Comparison of ENCODE assay signal across 13 cellular contexts in genomic region chr17:51128089-51128488, GRCh38. TPM values are rescaled to one million over a fixed set of nuclear protein-coding genes. Genes with fewer than 3 reads are reported as not detected.
DNase-seq lines count a peak whose midpoint lies in the region; ATAC-seq and TF ChIP-seq lines count a peak whose summit lies in the region.
"Had no signal": no experiment of that assay in that cellular context is flagged by ENCODE, and none has a peak within 500 bp of the region (broad histone marks: within the 10 kb centered on the region; RNA-seq: fewer than 3 reads in every experiment).

No MANE protein-coding gene starts in this region.

- peaks cover 6% of the 10 kb centered on the region for H3K4me1 Mint-ChIP-seq in activated CD8-positive, alpha-beta memory T cell treated with anti-CD3 and anti-CD28 coated beads, Interleukin-2, amount 10 ng/mL, durations not matched to agents 7 days and 5 days
- peaks cover 7% of the 10 kb centered on the region for H3K4me1 Mint-ChIP-seq in activated CD8-positive, alpha-beta T cell treated with anti-CD3 and anti-CD28 coated beads, Interleukin-2, amount 10 ng/mL, durations not matched to agents 7 days and 5 days (ENCODE audit: low read depth)
- H3K4me1 Mint-ChIP-seq in naive thymus-derived CD4-positive, alpha-beta T cell, result peaks cover 0 to 4% (median 0%) of the 10 kb centered on the region in 7 donors

- H3K4me3 Mint-ChIP-seq in activated CD8-positive, alpha-beta memory T cell treated with anti-CD3 and anti-CD28 coated beads, Interleukin-2, amount 10 ng/mL, durations not matched to agents 7 days and 5 days, result no peak overlapping the region
- H3K4me3 Mint-ChIP-seq in activated CD8-positive, alpha-beta T cell treated with anti-CD3 and anti-CD28 coated beads, Interleukin-2, amount 10 ng/mL, durations not matched to agents 7 days and 5 days, result no peak overlapping the region
- no peak overlapping the region for H3K4me3 Mint-ChIP-seq in naive thymus-derived CD4-positive, alpha-beta T cell
- H3K4me3 Mint-ChIP-seq: brain had no signal

- H3K4me1 ChIP-seq in naive thymus-derived CD4-positive, alpha-beta T cell (ENCODE audit: control insufficient read depth in 2 of 2, insufficient read depth in 2 of 2, low read length in 2 of 2), result no peaks in the 10 kb centered on the region

- H3K36me3 Mint-ChIP-seq in activated CD8-positive, alpha-beta memory T cell treated with anti-CD3 and anti-CD28 coated beads, Interleukin-2, amount 10 ng/mL, durations not matched to agents 7 days and 5 days, result no peaks in the 10 kb centered on the region
- H3K36me3 Mint-ChIP-seq in activated CD8-positive, alpha-beta T cell treated with anti-CD3 and anti-CD28 coated beads, Interleukin-2, amount 10 ng/mL, durations not matched to agents 7 days and 5 days (ENCODE audit: low read depth), result no peaks in the 10 kb centered on the region
- H3K36me3 Mint-ChIP-seq in naive thymus-derived CD4-positive, alpha-beta T cell, result no peaks in the 10 kb centered on the region
- H3K36me3 Mint-ChIP-seq: brain had no signal

- no peaks in the 10 kb centered on the region for H3K9me3 Mint-ChIP-seq in activated CD8-positive, alpha-beta memory T cell treated with anti-CD3 and anti-CD28 coated beads, Interleukin-2, amount 10 ng/mL, durations not matched to agents 7 days and 5 days (ENCODE audit: low read depth)
- no peaks in the 10 kb centered on the region for H3K9me3 Mint-ChIP-seq in activated CD8-positive, alpha-beta T cell treated with anti-CD3 and anti-CD28 coated beads, Interleukin-2, amount 10 ng/mL, durations not matched to agents 7 days and 5 days (ENCODE audit: insufficient read depth)
- H3K9me3 Mint-ChIP-seq in naive thymus-derived CD4-positive, alpha-beta T cell, result no peaks in the 10 kb centered on the region

- no peaks in the 10 kb centered on the region for H3K27me3 ChIP-seq in naive thymus-derived CD4-positive, alpha-beta T cell (ENCODE audit: control insufficient read depth in 2 of 2, insufficient read depth in 2 of 2, low read length in 2 of 2)
- H3K27me3 ChIP-seq: upper lobe of left lung had no signal

- POLR2A ChIA-PET in HEK293T (lab: Yijun Ruan, JAX), result interaction anchor here (0.6 kb wide), 1 partner anchor 38 kb away, joined by 3 read pairs; the partner anchor contains the start of gene NME2
- POLR2A ChIA-PET in activated CD8-positive, alpha-beta T cell treated with anti-CD3 and anti-CD28 coated beads, Interleukin-2, amount 10 ng/mL, durations not matched to agents 7 days and 5 days (lab: Charles Lee), result no interaction called here
- POLR2A ChIA-PET in naive thymus-derived CD4-positive, alpha-beta T cell (lab: Charles Lee), result no interaction called here

- intact Hi-C loops in naive thymus-derived CD4-positive, alpha-beta T cell (cut with micrococcal nuclease), result no loop called here
- intact Hi-C loops in sciatic nerve (cut with DNase I), result no loop called here

- CTCF ChIA-PET in activated CD8-positive, alpha-beta memory T cell treated with anti-CD3 and anti-CD28 coated beads, Interleukin-2, amount 10 ng/mL, durations not matched to agents 7 days and 5 days (lab: Charles Lee), result interaction anchor here (1.0 to 1.7 kb wide), 2 partner anchors 25 to 127 kb away, joined by 3 to 4 read pairs; partner anchors contain the start of gene NME1
- CTCF ChIA-PET in HEK293T (lab: Yijun Ruan, JAX), result interaction anchor here (0.7 kb wide), 1 partner anchor 36 kb away, joined by 3 read pairs; no protein-coding TSS in a partner anchor
- CTCF ChIA-PET in activated CD8-positive, alpha-beta T cell treated with anti-CD3 and anti-CD28 coated beads, Interleukin-2, amount 10 ng/mL, durations not matched to agents 7 days and 5 days (lab: Charles Lee), result no interaction called here
- CTCF ChIA-PET in naive thymus-derived CD4-positive, alpha-beta T cell (lab: Charles Lee), result no interaction called here

- no peak for DNase-seq in activated CD8-positive, alpha-beta memory T cell treated with anti-CD3 and anti-CD28 coated beads, Interleukin-2, amount 10 ng/mL, durations not matched to agents 7 days and 5 days
- DNase-seq in activated CD8-positive, alpha-beta memory T cell treated with anti-CD3 and anti-CD28 coated beads, Interleukin-2, amount 50 U/mL, for 4 hours, result no peak
- DNase-seq in HEK293T (ENCODE audit: extremely low spot score) (no peak), NK-92 (lab: John Stamatoyannopoulos, UW; ENCODE audit: unreplicated experiment) (no peak), sciatic nerve (ENCODE audit: low spot score) (no peak), T-helper 9 cell (no peak)
- peak; percentile 23 for DNase-seq in activated CD8-positive, alpha-beta T cell treated with anti-CD3 and anti-CD28 coated beads, Interleukin-2, amount 10 ng/mL, durations not matched to agents 7 days and 5 days
- DNase-seq in naive thymus-derived CD4-positive, alpha-beta T cell, result no peak
- DNase-seq: effector CD8-positive, alpha-beta T cell; NCI-H1092; NCI-H2171 treated with DMSO at 0.1 percent for 48 hours; upper lobe of left lung had no signal

- H3K27ac Mint-ChIP-seq in activated CD8-positive, alpha-beta memory T cell treated with anti-CD3 and anti-CD28 coated beads, Interleukin-2, amount 10 ng/mL, durations not matched to agents 7 days and 5 days, result no peak overlapping the region
- H3K27ac Mint-ChIP-seq in activated CD8-positive, alpha-beta T cell treated with anti-CD3 and anti-CD28 coated beads, Interleukin-2, amount 10 ng/mL, durations not matched to agents 7 days and 5 days, result no peak overlapping the region
- H3K27ac Mint-ChIP-seq in naive thymus-derived CD4-positive, alpha-beta T cell, result no peak overlapping the region
- H3K27ac Mint-ChIP-seq: brain had no signal

- no peaks in the 10 kb centered on the region for H3K27me3 Mint-ChIP-seq in activated CD8-positive, alpha-beta memory T cell treated with anti-CD3 and anti-CD28 coated beads, Interleukin-2, amount 10 ng/mL, durations not matched to agents 7 days and 5 days
- no peaks in the 10 kb centered on the region for H3K27me3 Mint-ChIP-seq in activated CD8-positive, alpha-beta T cell treated with anti-CD3 and anti-CD28 coated beads, Interleukin-2, amount 10 ng/mL, durations not matched to agents 7 days and 5 days (ENCODE audit: low read depth)
- H3K27me3 Mint-ChIP-seq in naive thymus-derived CD4-positive, alpha-beta T cell, result peaks cover 0 to 7% (median 0%) of the 10 kb centered on the region in 5 donors

- ATAC-seq in activated CD8-positive, alpha-beta memory T cell treated with anti-CD3 and anti-CD28 coated beads, Interleukin-2, amount 10 ng/mL, durations not matched to agents 7 days and 5 days, result peak; percentile 16
- no peak for ATAC-seq in activated CD8-positive, alpha-beta T cell treated with anti-CD3 and anti-CD28 coated beads, Interleukin-2, amount 10 ng/mL, durations not matched to agents 7 days and 5 days
- ATAC-seq in naive thymus-derived CD4-positive, alpha-beta T cell, result peak; percentile 44
- ATAC-seq in sciatic nerve, result no peak

- no peak overlapping the region for H3K4me3 ChIP-seq in naive thymus-derived CD4-positive, alpha-beta T cell (ENCODE audit: low read length)
- H3K4me3 ChIP-seq: upper lobe of left lung had no signal

- no peaks in the 10 kb centered on the region for H3K9me3 ChIP-seq in naive thymus-derived CD4-positive, alpha-beta T cell (ENCODE audit: control insufficient read depth in 2 of 3, low read length in 3 of 3)
- H3K9me3 ChIP-seq: upper lobe of left lung had no signal

- H3K27ac ChIP-seq in naive thymus-derived CD4-positive, alpha-beta T cell (ENCODE audit: low read depth, low read length), result no peak overlapping the region
- H3K27ac ChIP-seq: upper lobe of left lung had no signal

- H3K36me3 ChIP-seq in naive thymus-derived CD4-positive, alpha-beta T cell (ENCODE audit: control insufficient read depth in 2 of 3, insufficient read depth in 3 of 3, low read length in 3 of 3), result no peaks in the 10 kb centered on the region
- H3K36me3 ChIP-seq: upper lobe of left lung had no signal

TF ChIP-seq in HEK293T, 16 proteins besides CTCF, POLR2A, EP300 and RAD21:
- TF ChIP-seq ZNF384 (IDR thresholded peaks at IDR 0.05), result no peak
- TF ChIP-seq PKNOX1 (IDR thresholded peaks at IDR 0.05), result peak; percentile 83

RNA-seq across cellular contexts. Expression of gene SPAG9, which starts 7.4 kb away (rescaled TPM):
- total RNA-seq in activated CD8-positive, alpha-beta memory T cell treated with anti-CD3 and anti-CD28 coated beads, Interleukin-2, amount 10 ng/mL, durations not matched to agents 7 days and 5 days, result 10 to 100 TPM; 49.0 to 53.8 TPM
- 10 to 100 TPM; 39.2 to 42.1 TPM for total RNA-seq in activated CD8-positive, alpha-beta T cell treated with anti-CD3 and anti-CD28 coated beads, Interleukin-2, amount 10 ng/mL, durations not matched to agents 7 days and 5 days
- 10 to 100 TPM; 52.6 to 73.4 (median 54.9) TPM for total RNA-seq in naive thymus-derived CD4-positive, alpha-beta T cell
- 1 to 10 TPM; 3.3 to 5.9 TPM for polyA plus RNA-seq in naive thymus-derived CD4-positive, alpha-beta T cell
- 233 TPM for total RNA-seq in sciatic nerve

RNA-seq across cellular contexts. Expression of gene NME1, which starts 25.3 kb away (rescaled TPM):
- 100 to 1,000 TPM; 143 to 248 TPM for total RNA-seq in activated CD8-positive, alpha-beta memory T cell treated with anti-CD3 and anti-CD28 coated beads, Interleukin-2, amount 10 ng/mL, durations not matched to agents 7 days and 5 days
- 100 to 1,000 TPM; 148 to 150 TPM for total RNA-seq in activated CD8-positive, alpha-beta T cell treated with anti-CD3 and anti-CD28 coated beads, Interleukin-2, amount 10 ng/mL, durations not matched to agents 7 days and 5 days
- total RNA-seq in naive thymus-derived CD4-positive, alpha-beta T cell, result 100 to 1,000 TPM in 1 of 5 experiments, 10 to 100 TPM in 4; 13.4 to 159 (median 20.1) TPM
- polyA plus RNA-seq in naive thymus-derived CD4-positive, alpha-beta T cell, result 10 to 100 TPM; 58.9 to 59.7 TPM
- total RNA-seq in sciatic nerve, result 25.6 TPM

RNA-seq across cellular contexts. Expression of gene NME2, which starts 38.1 kb away (rescaled TPM):
- total RNA-seq in activated CD8-positive, alpha-beta memory T cell treated with anti-CD3 and anti-CD28 coated beads, Interleukin-2, amount 10 ng/mL, durations not matched to agents 7 days and 5 days, result 100 to 1,000 TPM; 470 to 555 TPM
- total RNA-seq in activated CD8-positive, alpha-beta T cell treated with anti-CD3 and anti-CD28 coated beads, Interleukin-2, amount 10 ng/mL, durations not matched to agents 7 days and 5 days, result 100 to 1,000 TPM; 502 to 542 TPM
- 100 to 1,000 TPM; 133 to 457 (median 179) TPM for total RNA-seq in naive thymus-derived CD4-positive, alpha-beta T cell
- 100 to 1,000 TPM; 255 to 280 TPM for polyA plus RNA-seq in naive thymus-derived CD4-positive, alpha-beta T cell
- 250 TPM for total RNA-seq in sciatic nerve

Comparison
In these comparisons a context has a peak if more than half of its experiments do, and no peak if none do; other contexts are left out.
1. ATAC-seq: peak in activated CD8-positive, alpha-beta memory T cell treated with anti-CD3 and anti-CD28 coated beads, Interleukin-2, amount 10 ng/mL, durations not matched to agents 7 days and 5 days (single experiment) and naive thymus-derived CD4-positive, alpha-beta T cell (single experiment); none in activated CD8-positive, alpha-beta T cell treated with anti-CD3 and anti-CD28 coated beads, Interleukin-2, amount 10 ng/mL, durations not matched to agents 7 days and 5 days (single experiment) and sciatic nerve (single experiment).
2. CTCF ChIA-PET loops: an anchor here in activated CD8-positive, alpha-beta memory T cell treated with anti-CD3 and anti-CD28 coated beads, Interleukin-2, amount 10 ng/mL, durations not matched to agents 7 days and 5 days (1.0 to 1.7 kb wide) and HEK293T (0.7 kb wide); none called in activated CD8-positive, alpha-beta T cell treated with anti-CD3 and anti-CD28 coated beads, Interleukin-2, amount 10 ng/mL, durations not matched to agents 7 days and 5 days and naive thymus-derived CD4-positive, alpha-beta T cell.